29 cellular contexts compared by ENCODE assay signal in genomic region chr1:212135166-212135565, GRCh38.
"Had no signal": no experiment of that assay in that cellular context is flagged by ENCODE, and none has a peak within 500 bp of the region (broad histone marks: within the 10 kb centered on the region; RNA-seq: fewer than 3 reads in every experiment).

No MANE protein-coding gene starts in this region.

- H3K27me3 ChIP-seq: colonic mucosa, dorsolateral prefrontal cortex, esophagus muscularis mucosa, foreskin keratinocyte, gastrocnemius medialis, gastroesophageal sphincter, heart left ventricle, heart right ventricle, hepatocyte had no signal

- H3K4me3 Mint-ChIP-seq: dendritic cell treated with granulocyte-macrophage colony-stimulating factor and Interleukin-4, amounts not matched to agents 40 ng/mL and 50 ng/mL, for 4 days; effector memory CD8-positive, alpha-beta T cell; endodermal cell had no signal

- DNase-seq: colonic mucosa; cortex of kidney; dermis blood vessel endothelial cell; dorsolateral prefrontal cortex; effector CD4-positive, alpha-beta T cell; effector CD8-positive, alpha-beta T cell; effector memory CD4-positive, alpha-beta T cell; effector memory CD8-positive, alpha-beta T cell; endodermal cell; erythroblast; foreskin fibroblast; foreskin keratinocyte; foreskin melanocyte; gastrocnemius medialis; glutamatergic neuron; head of caudate nucleus; heart left ventricle; heart right ventricle had no signal

- H3K79me2 ChIP-seq: hepatocyte had no signal

- H3K4me1 ChIP-seq: colonic mucosa, foreskin keratinocyte, gastrocnemius medialis, gastroesophageal sphincter, heart left ventricle had no signal

- H3K9me3 Mint-ChIP-seq: dendritic cell treated with granulocyte-macrophage colony-stimulating factor and Interleukin-4, amounts not matched to agents 40 ng/mL and 50 ng/mL, for 4 days; effector memory CD8-positive, alpha-beta T cell had no signal

- H3K27me3 Mint-ChIP-seq: dendritic cell treated with granulocyte-macrophage colony-stimulating factor and Interleukin-4, amounts not matched to agents 40 ng/mL and 50 ng/mL, for 4 days; effector memory CD8-positive, alpha-beta T cell had no signal

- FAIRE-seq: colon, endometrium, endothelial cell of umbilical vein, frontal cortex had no signal

- H3K9me3 ChIP-seq: colonic mucosa, esophagus muscularis mucosa, gastrocnemius medialis had no signal

- ATAC-seq: effector memory CD8-positive, alpha-beta T cell; esophagus mucosa; foreskin keratinocyte; gastrocnemius medialis; gastroesophageal sphincter; heart left ventricle; heart right ventricle had no signal

- H3K4me2 ChIP-seq: hepatocyte had no signal

- H2AFZ ChIP-seq: hepatocyte had no signal

- H3K4me3 ChIP-seq: colonic mucosa, coronary artery, dorsolateral prefrontal cortex, esophagus muscularis mucosa, gastrocnemius medialis, gastroesophageal sphincter, heart left ventricle, heart right ventricle, hepatocyte had no signal

- H3K36me3 ChIP-seq: colonic mucosa, esophagus muscularis mucosa, gastrocnemius medialis, gastroesophageal sphincter, heart left ventricle, heart right ventricle had no signal

- H3K27ac Mint-ChIP-seq: dendritic cell treated with granulocyte-macrophage colony-stimulating factor and Interleukin-4, amounts not matched to agents 40 ng/mL and 50 ng/mL, for 4 days; effector memory CD8-positive, alpha-beta T cell; endodermal cell had no signal

- H3K27ac ChIP-seq: colonic mucosa, coronary artery, dorsolateral prefrontal cortex, epithelial cell of prostate, esophagus muscularis mucosa, foreskin keratinocyte, gastrocnemius medialis, gastroesophageal sphincter, heart left ventricle, heart right ventricle, hepatocyte had no signal
